12 cellular contexts compared by ENCODE assay signal in genomic region chr7:1593091-1593866, GRCh38. TPM values are rescaled to one million over a fixed set of nuclear protein-coding genes. Genes with fewer than 3 reads are reported as not detected.
DNase-seq lines count a peak whose midpoint lies in the region; ATAC-seq, FAIRE-seq and TF ChIP-seq lines count a peak whose summit lies in the region.
"Had no signal": no experiment of that assay in that cellular context is flagged by ENCODE, and none has a peak within 500 bp of the region (broad histone marks: within the 10 kb centered on the region; RNA-seq: fewer than 3 reads in every experiment).

No MANE protein-coding gene starts in this region.

- H3K27me3 Mint-ChIP-seq in activated CD4-positive, alpha-beta T cell treated with anti-CD3 and anti-CD28 coated beads for 36 hours, result peaks cover 37% of the 10 kb centered on the region
- peaks cover 44% of the 10 kb centered on the region for H3K27me3 Mint-ChIP-seq in osteocyte (ENCODE audit: unreplicated experiment)

- H3K4me1 ChIP-seq in KMS-11 (ENCODE audit: low read depth, poor library complexity, severe bottlenecking), result no peaks in the 10 kb centered on the region
- no peaks in the 10 kb centered on the region for H3K4me1 ChIP-seq in GM12878 (ENCODE audit: control insufficient read depth, insufficient read depth, low read length)

- intact Hi-C loops in activated CD4-positive, alpha-beta T cell treated with anti-CD3 and anti-CD28 coated beads for 36 hours (cut with DNase I, micrococcal nuclease), result no loop called here
- intact Hi-C loops in GM12878 (cut with micrococcal nuclease; ENCODE audit: unreplicated experiment), result no loop called here

- TF ChIP-seq POLR2A in GM12878 (IDR thresholded peaks at IDR 0.05; ENCODE audit: low read depth, low read length), result no peak

- in situ Hi-C loops in GM12878 (cut with MboI), result no loop called here

- CTCF ChIA-PET in activated CD4-positive, alpha-beta T cell treated with anti-CD3 and anti-CD28 coated beads for 36 hours (lab: Charles Lee), result interaction anchor here (0.7 kb wide), 1 partner anchor 228 kb away, joined by 4 read pairs; no protein-coding TSS in a partner anchor
- CTCF ChIA-PET in GM12878 (lab: Yijun Ruan, JAX), result interaction anchor here (1.1 to 1.4 kb wide), 2 partner anchors 18 to 754 kb away, joined by 3 read pairs; no protein-coding TSS in a partner anchor

- H3K9ac ChIP-seq in KMS-11 (no peak overlapping the region), GM12878 (ENCODE audit: control insufficient read depth, insufficient read depth, low read length) (no peak overlapping the region)

- POLR2A ChIA-PET in activated CD4-positive, alpha-beta T cell treated with anti-CD3 and anti-CD28 coated beads for 36 hours (lab: Charles Lee), result no interaction called here
- POLR2A ChIA-PET in GM12878 (lab: Charles Lee), result no interaction called here

- no peak for TF ChIP-seq EP300 in GM12878 (IDR thresholded peaks at IDR 0.05; ENCODE audit: borderline replicate concordance in 1 of 2, control insufficient read depth in 1 of 2, low read depth in 2 of 2, low read length in 2 of 2)

- H3K36me3 Mint-ChIP-seq in activated CD4-positive, alpha-beta T cell treated with anti-CD3 and anti-CD28 coated beads for 36 hours (ENCODE audit: low read depth), result peaks cover 2% of the 10 kb centered on the region
- H3K36me3 Mint-ChIP-seq in osteocyte (ENCODE audit: unreplicated experiment), result no peaks in the 10 kb centered on the region
- H3K36me3 Mint-ChIP-seq: CD4-positive, CD25-positive, alpha-beta regulatory T cell had no signal

- no peak overlapping the region for H2AFZ ChIP-seq in KMS-11 (ENCODE audit: low read depth)
- H2AFZ ChIP-seq in GM12878 (ENCODE audit: control insufficient read depth, low read depth, low read length), result no peak overlapping the region

- H3K9me3 ChIP-seq in GM12878 (replicated peaks; ENCODE audit: control insufficient read depth, insufficient read depth, low read length), result peaks cover 2% of the 10 kb centered on the region; the same call in 1 of the 3 replicates

- no peaks in the 10 kb centered on the region for H4K20me1 ChIP-seq in KMS-11 (ENCODE audit: insufficient read depth)
- no peaks in the 10 kb centered on the region for H4K20me1 ChIP-seq in GM12878 (ENCODE audit: control insufficient read depth, insufficient read depth)

- H3K27ac ChIP-seq in KMS-11 (no peak overlapping the region), GM12878 (ENCODE audit: control insufficient read depth, insufficient read depth) (no peak overlapping the region)
- H3K27ac ChIP-seq: SK-N-MC had no signal

- no peak for TF ChIP-seq RAD21 in GM12878 (IDR thresholded peaks at IDR 0.05; ENCODE audit: insufficient read depth, low read depth, low read length)

- no TSS peak for BruUV-seq in GM12878 (replicated peaks; lab: Mats Ljungman, UMichigan)

- H3K9me3 Mint-ChIP-seq in activated CD4-positive, alpha-beta T cell treated with anti-CD3 and anti-CD28 coated beads for 36 hours (ENCODE audit: low read depth), result peaks cover 10% of the 10 kb centered on the region
- H3K9me3 Mint-ChIP-seq in osteocyte (ENCODE audit: unreplicated experiment), result no peaks in the 10 kb centered on the region
- H3K9me3 Mint-ChIP-seq: IgD-negative memory B cell had no signal

- no peak overlapping the region for H3K4me2 ChIP-seq in KMS-11
- no peak overlapping the region for H3K4me2 ChIP-seq in GM12878 (ENCODE audit: control insufficient read depth, insufficient read depth)

- peak; percentile 39 for DNase-seq in activated CD4-positive, alpha-beta T cell treated with anti-CD3 and anti-CD28 coated beads for 36 hours
- DNase-seq in activated CD4-positive, alpha-beta T cell treated with anti-CD3 and anti-CD28 coated beads, Interleukin-2, amount 50 U/mL, for 1 hour, result no peak
- DNase-seq in GM12878 (ENCODE audit: low read depth, low spot score) (no peak), osteocyte (ENCODE audit: extremely low spot score, unreplicated experiment) (no peak), GOT3 (lab: John Stamatoyannopoulos, UW) (no peak)
- DNase-seq: retina had no signal

- no peak overlapping the region for H3K4me3 Mint-ChIP-seq in activated CD4-positive, alpha-beta T cell treated with anti-CD3 and anti-CD28 coated beads for 36 hours
- H3K4me3 Mint-ChIP-seq in osteocyte (ENCODE audit: unreplicated experiment), result no peak overlapping the region

- WGBS in GM12878 (ENCODE audit: insufficient coverage, insufficient replicate concordance, low lambda C conversion rate, missing lambda C conversion rate), result 51% methylated on average over 19 of the region's 19 CpGs

- SMC1A ChIA-PET in GM12878 (lab: Charles Lee; ENCODE audit: uncharacterized antibody, unreplicated experiment), result no interaction called here

- no peak overlapping the region for H3K4me3 ChIP-seq in KMS-11 (IDR thresholded peaks at IDR 0.05; ENCODE audit: insufficient read depth, low read depth, low read length)
- no peak overlapping the region for H3K4me3 ChIP-seq in GM12878
- H3K4me3 ChIP-seq: SK-N-MC had no signal

- ATAC-seq in activated CD4-positive, alpha-beta T cell treated with anti-CD3 and anti-CD28 coated beads for 36 hours, result no peak
- ATAC-seq in GM12878, result peak; percentile 53; the same call in 2 of the 3 replicates
- ATAC-seq in HG03354 (IDR thresholded peaks at IDR 0.05; ENCODE audit: poor library complexity, severe bottlenecking, unreplicated experiment), result no peak
- no peak for ATAC-seq in GM18868 (IDR thresholded peaks at IDR 0.05; ENCODE audit: unreplicated experiment)

- FAIRE-seq in GM12878 (lab: Jason Lieb, UNC), result no peak

- no peaks in the 10 kb centered on the region for H3K36me3 ChIP-seq in KMS-11 (ENCODE audit: insufficient read depth)
- no peaks in the 10 kb centered on the region for H3K36me3 ChIP-seq in GM12878 (ENCODE audit: control insufficient read depth in 2 of 2, insufficient read depth in 2 of 2, low read length in 1 of 2)

- peaks cover 22% of the 10 kb centered on the region for H3K4me1 Mint-ChIP-seq in activated CD4-positive, alpha-beta T cell treated with anti-CD3 and anti-CD28 coated beads for 36 hours
- peaks cover 6% of the 10 kb centered on the region for H3K4me1 Mint-ChIP-seq in osteocyte (ENCODE audit: unreplicated experiment)

- H3K27me3 ChIP-seq in KMS-11 (ENCODE audit: insufficient read depth, low read depth) (peaks cover 87% of the 10 kb centered on the region), GM12878 (replicated peaks in 1 of 2; ENCODE audit: control insufficient read depth in 2 of 2, insufficient read depth in 2 of 2, low read length in 1 of 2) (peaks cover 0 to 3% of the 10 kb centered on the region in 2 experiments; a peak in 2 of 4 replicates)

- no peak overlapping the region for H3K27ac Mint-ChIP-seq in activated CD4-positive, alpha-beta T cell treated with anti-CD3 and anti-CD28 coated beads for 36 hours
- H3K27ac Mint-ChIP-seq in osteocyte (ENCODE audit: unreplicated experiment), result no peak overlapping the region
- H3K27ac Mint-ChIP-seq: IgD-negative memory B cell had no signal

- H3K79me2 ChIP-seq in KMS-11 (ENCODE audit: insufficient read depth, low read depth) (no peaks in the 10 kb centered on the region), GM12878 (ENCODE audit: control insufficient read depth, insufficient read depth, low read length) (no peaks in the 10 kb centered on the region)

- TF ChIP-seq CTCF in KMS-11 (conservative IDR thresholded peaks at IDR 0.05; ENCODE audit: low read depth, low read length) (peak; percentile 42; the same call in 1 of the 2 replicates), GM12878 (IDR thresholded peaks at IDR 0.05 in 2 of 3, conservative IDR thresholded peaks at IDR 0.05 in 1 of 3; ENCODE audit: control insufficient read depth in 2 of 3, extremely low read depth in 1 of 3, insufficient read depth in 1 of 3, low read depth in 3 of 3, low read length in 3 of 3) (peak in 2 of 3 experiments; percentile 8 to 36; a peak in 2 of 6 replicates), osteocyte (IDR thresholded peaks at IDR 0.05) (peak; percentile 26)

- RAD21 ChIA-PET in GM12878 (lab: Charles Lee; ENCODE audit: unreplicated experiment), result no interaction called here

RNA-seq across cellular contexts. Expression of gene PSMG3, which starts 23.4 kb away (rescaled TPM):
- total RNA-seq in activated CD4-positive, alpha-beta T cell treated with anti-CD3 and anti-CD28 coated beads for 36 hours, result 10 to 100 TPM; 21.4 to 33.0 TPM
- total RNA-seq in GM12878 (2013; cell fraction: nucleolus; rRNA removed), result 10.9 and 12.5 TPM in 2 replicates
- total RNA-seq in GM12878 (2014; rRNA removed) (64.9 and 68.7 TPM in 2 replicates), GM12878 (2014; rRNA removed; fragmentation: Illumina TruSeq; extraction: Trizol) (46.7 and 52.4 TPM in 2 replicates), GM12878 (2021) (49.7 and 50.3 TPM in 2 replicates), osteocyte (25.6 and 28.9 TPM in 2 replicates)
- polyA plus RNA-seq in GM12878 (2011; ENCODE audit: low read depth), result 22.7 TPM
- polyA plus RNA-seq in GM12878 (2011; rRNA removed) (49.5 and 74.5 TPM in 2 replicates), GM12878 (2014; fragmentation: Illumina TruSeq; extraction: Trizol) (11.5 and 33.9 TPM in 2 replicates), GM12878 (2014; fragmentation: Nextera tagmentation; extraction: Ambion mirVana) (10 to 100 TPM; 23.9 to 40.5 TPM), GM12878 (2014; rRNA removed) (90.4 and 92.0 TPM in 2 replicates), GM12878 (2016; fragmentation: Nextera tagmentation; extraction: Ambion mirVana) (100 to 1,000 TPM; 109 to 115 TPM)
- 95.7 and 148 TPM in 2 replicates for polyA plus RNA-seq in GM12878 (2011; cell fraction: cytosol; rRNA removed)
- 108 and 119 TPM in 2 replicates for polyA plus RNA-seq in GM12878 (2011; cell fraction: nucleus; rRNA removed)
- 30.9 and 37.1 TPM in 2 replicates for polyA plus RNA-seq in GM12878 (2012)
- polyA minus RNA-seq in GM12878 (2011; rRNA and poly(A)+ RNA removed), result 20.5 and 33.2 TPM in 2 replicates
- polyA minus RNA-seq in GM12878 (2011; cell fraction: cytosol; rRNA and poly(A)+ RNA removed), result 8.6 and 10.7 TPM in 2 replicates
- polyA minus RNA-seq in GM12878 (2011; cell fraction: nucleus; rRNA and poly(A)+ RNA removed), result 6.3 and 10.5 TPM in 2 replicates

RNA-seq across cellular contexts. Expression of gene TMEM184A, which starts 37.3 kb away (rescaled TPM):
- under 1 TPM; 0.05 to 0.14 TPM for total RNA-seq in activated CD4-positive, alpha-beta T cell treated with anti-CD3 and anti-CD28 coated beads for 36 hours
- not detected in 2 replicates for total RNA-seq in GM12878 (2013; cell fraction: nucleolus; rRNA removed)
- total RNA-seq in GM12878 (2014; rRNA removed) (not detected in 2 replicates), GM12878 (2014; rRNA removed; fragmentation: Illumina TruSeq; extraction: Trizol) (not detected in 2 replicates), GM12878 (2021) (0.15 TPM in 1 of 2 replicates, not detected in the other), osteocyte (0.27 and 0.29 TPM in 2 replicates)
- polyA plus RNA-seq in GM12878 (2011; ENCODE audit: low read depth), result not detected
- polyA plus RNA-seq in GM12878 (2011; rRNA removed) (not detected in 2 replicates), GM12878 (2014; fragmentation: Illumina TruSeq; extraction: Trizol) (not detected in 2 replicates), GM12878 (2014; fragmentation: Nextera tagmentation; extraction: Ambion mirVana) (under 1 TPM in 1 of 2 experiments, not detected in 1; 0.04 TPM), GM12878 (2014; rRNA removed) (not detected in 2 replicates), GM12878 (2016; fragmentation: Nextera tagmentation; extraction: Ambion mirVana) (not detected)
- polyA plus RNA-seq in GM12878 (2011; cell fraction: cytosol; rRNA removed), result not detected in 2 replicates
- polyA plus RNA-seq in GM12878 (2011; cell fraction: nucleus; rRNA removed), result not detected in 2 replicates
- 0.07 and 0.09 TPM in 2 replicates for polyA plus RNA-seq in GM12878 (2012)
- polyA minus RNA-seq in GM12878 (2011; rRNA and poly(A)+ RNA removed), result not detected in 2 replicates
- 0.53 and 1.9 TPM in 2 replicates for polyA minus RNA-seq in GM12878 (2011; cell fraction: cytosol; rRNA and poly(A)+ RNA removed)
- 0.12 TPM in 1 of 2 replicates, not detected in the other for polyA minus RNA-seq in GM12878 (2011; cell fraction: nucleus; rRNA and poly(A)+ RNA removed)
- total RNA-seq: CD4-positive, CD25-positive, alpha-beta regulatory T cell had no signal
